Comparison of ENCODE assay signal across 20 cellular contexts in the genomic region with DNA sequence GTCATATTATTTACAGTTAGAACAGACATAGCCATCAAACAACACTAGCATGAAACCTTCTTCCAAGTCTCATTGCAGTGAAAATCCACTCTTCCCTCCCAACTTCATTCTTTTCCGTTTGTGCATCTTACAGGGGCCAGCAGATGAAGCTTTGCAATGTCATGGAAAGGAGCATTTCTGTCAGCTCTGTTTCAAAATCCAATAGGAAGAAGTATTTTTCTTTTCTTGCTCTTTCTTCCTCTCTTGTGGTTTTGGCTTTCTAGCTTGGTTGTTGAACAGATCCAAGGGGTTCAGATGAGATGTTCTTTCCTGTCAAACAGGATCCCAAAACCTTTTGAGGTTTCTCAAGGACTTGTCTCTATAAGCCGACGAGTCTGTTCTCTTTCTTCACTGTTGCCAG.
A peak's percentile ranks its signal among the peaks of the same experiment; 100 is the strongest.
DNase-seq lines count a peak whose midpoint lies in the region; ATAC-seq and TF ChIP-seq lines count a peak whose summit lies in the region.
"Had no signal": no experiment of that assay in that cellular context is flagged by ENCODE, and none has a peak within 500 bp of the region (broad histone marks: within the 10 kb centered on the region; RNA-seq: fewer than 3 reads in every experiment).

No MANE protein-coding gene starts in this region.

- no peaks in the 10 kb centered on the region for H3K27me3 ChIP-seq in colonic mucosa
- no peaks in the 10 kb centered on the region for H3K27me3 ChIP-seq in hepatocyte
- H3K27me3 ChIP-seq in stomach, result no peaks in the 10 kb centered on the region
- H3K27me3 ChIP-seq in mesendoderm (ENCODE audit: insufficient read depth, low read length, poor library complexity), result no peaks in the 10 kb centered on the region

- TF ChIP-seq POLR2A in stomach (IDR thresholded peaks at IDR 0.05), result no peak

- H4K20me1 ChIP-seq in hepatocyte (ENCODE audit: insufficient read depth, poor library complexity, severe bottlenecking), result no peaks in the 10 kb centered on the region

- no peak overlapping the region for H2AK5ac ChIP-seq in mesendoderm (ENCODE audit: low read length)

- H3K56ac ChIP-seq in mesendoderm (ENCODE audit: low read length), result no peak overlapping the region

- H3K4me1 ChIP-seq in colonic mucosa (no peaks in the 10 kb centered on the region), hepatocyte (ENCODE audit: insufficient read depth) (peaks cover 4% of the 10 kb centered on the region), stomach (peaks cover 0 to 20% (median 2%) of the 10 kb centered on the region in 4 donors), mesendoderm (ENCODE audit: control insufficient read depth, low read depth, low read length) (no peaks in the 10 kb centered on the region)

- ATAC-seq in GM21529 (IDR thresholded peaks at IDR 0.05; ENCODE audit: unreplicated experiment), result no peak
- ATAC-seq: stimulated activated effector memory CD8-positive, alpha-beta T cell treated with anti-CD3 and anti-CD28 coated beads, Interleukin-12 subunit alpha, Interleukin-12 subunit beta, amount 100 ng/mL, for 72 hours had no signal

- intact Hi-C loops in colonic mucosa (cut with DNase I) (no loop called here), stomach (cut with DNase I; ENCODE audit: low total_unique reads) (no loop called here)

- no peak overlapping the region for H4K5ac ChIP-seq in mesendoderm (ENCODE audit: low read length)

- no peaks in the 10 kb centered on the region for H3K9me2 ChIP-seq in hepatocyte (replicated peaks; ENCODE audit: insufficient read depth)

- no peak overlapping the region for H4K8ac ChIP-seq in mesendoderm (ENCODE audit: low read depth, low read length)

- TF ChIP-seq EP300 in stomach (IDR thresholded peaks at IDR 0.05), result no peak

- no peaks in the 10 kb centered on the region for H3K9me3 ChIP-seq in colonic mucosa
- no peaks in the 10 kb centered on the region for H3K9me3 ChIP-seq in hepatocyte (ENCODE audit: low read depth)
- no peaks in the 10 kb centered on the region for H3K9me3 ChIP-seq in stomach

- H3K4ac ChIP-seq in mesendoderm (ENCODE audit: low read depth, low read length), result no peak overlapping the region

- peak overlapping the region; percentile 30 for H3K27ac ChIP-seq in colonic mucosa
- peak overlapping the region; percentile 70 for H3K27ac ChIP-seq in hepatocyte
- peak overlapping the region in 4 of 5 donors; percentile 8 to 79 (median 74) for H3K27ac ChIP-seq in stomach
- no peak overlapping the region for H3K27ac ChIP-seq in mesendoderm (ENCODE audit: low read depth, low read length)
- H3K27ac ChIP-seq: KMS-11, WERI-Rb-1 had no signal

- DNase-seq in MV-4-11 (lab: John Stamatoyannopoulos, UW), result peak; percentile 59
- DNase-seq in colonic mucosa, result no peak
- no peak for DNase-seq in hepatocyte (ENCODE audit: low spot score)
- no peak for DNase-seq in stomach
- no peak for DNase-seq in mesendoderm
- no peak for DNase-seq in glomerular visceral epithelial cell (ENCODE audit: extremely low spot score)
- no peak for DNase-seq in superior temporal gyrus (ENCODE audit: extremely low spot score)
- DNase-seq: activated CD4-positive, alpha-beta T cell treated with anti-CD3 and anti-CD28 coated beads, Interleukin-2, amount 50 U/mL, for 48 hours; activated naive CD4-positive, alpha-beta T cell; activated T-cell treated with anti-CD3 and anti-CD28 coated beads for 4 hours; COR-L47; effector memory CD4-positive, alpha-beta T cell; EL; NCI-H524; SHP77; trophoblast cell; WERI-Rb-1 had no signal

- 60% methylated on average over 3 of the region's 3 CpGs for WGBS in hepatocyte (ENCODE audit: low lambda C conversion rate, missing lambda C conversion rate)
- 29 to 72% (median 53%) methylated on average over 3 of the region's 3 CpGs for WGBS in stomach, 5 donors
- WGBS in mesendoderm (ENCODE audit: extremely low coverage, insufficient coverage, low lambda C conversion rate), result no CpG with 5 or more reads among the region's 3 CpGs

- no peak overlapping the region for H2BK120ac ChIP-seq in mesendoderm (ENCODE audit: low read depth, low read length)

- peak overlapping the region; percentile 58 for H3K4me2 ChIP-seq in hepatocyte
- H3K4me2 ChIP-seq in mesendoderm (ENCODE audit: low read length), result no peak overlapping the region
- H3K4me2 ChIP-seq: KMS-11 had no signal

- no peak overlapping the region for H2BK15ac ChIP-seq in mesendoderm (replicated peaks; ENCODE audit: low read depth)

- no peak overlapping the region for H3K4me3 ChIP-seq in colonic mucosa
- no peak overlapping the region for H3K4me3 ChIP-seq in hepatocyte
- no peak overlapping the region for H3K4me3 ChIP-seq in stomach
- H3K4me3 ChIP-seq in mesendoderm (ENCODE audit: low read length), result no peak overlapping the region

- H3K9ac ChIP-seq in colonic mucosa (ENCODE audit: low read depth in 2 of 2, low read length in 2 of 2) (no peak overlapping the region), mesendoderm (ENCODE audit: low read length) (no peak overlapping the region)
- H3K9ac ChIP-seq: KMS-11 had no signal

- H3K23ac ChIP-seq in mesendoderm (ENCODE audit: low read length), result no peak overlapping the region

- H3K36me3 ChIP-seq in colonic mucosa (no peaks in the 10 kb centered on the region), hepatocyte (replicated peaks; ENCODE audit: insufficient read depth, low read depth) (no peaks in the 10 kb centered on the region), stomach (no peaks in the 10 kb centered on the region), mesendoderm (ENCODE audit: control insufficient read depth, insufficient read depth, low read length) (no peaks in the 10 kb centered on the region)
- H3K36me3 ChIP-seq: WERI-Rb-1 had no signal

- H3K18ac ChIP-seq in mesendoderm (ENCODE audit: low read length), result no peak overlapping the region

- H2BK5ac ChIP-seq in mesendoderm (ENCODE audit: low read length), result no peak overlapping the region

- H3K79me1 ChIP-seq in mesendoderm (ENCODE audit: low read length), result no peaks in the 10 kb centered on the region

- no peak overlapping the region for H2AFZ ChIP-seq in hepatocyte

- H3K79me2 ChIP-seq in hepatocyte, result no peaks in the 10 kb centered on the region
- no peaks in the 10 kb centered on the region for H3K79me2 ChIP-seq in mesendoderm (ENCODE audit: control insufficient read depth, insufficient read depth, low read length)

- TF ChIP-seq CTCF in colonic mucosa (IDR thresholded peaks at IDR 0.05), result no peak
- no peak for TF ChIP-seq CTCF in hepatocyte (IDR thresholded peaks at IDR 0.05; ENCODE audit: poor library complexity)
- no peak for TF ChIP-seq CTCF in stomach (IDR thresholded peaks at IDR 0.05)
